In genomic region chr10:28105561-28105960, GRCh38 we compare ENCODE assay signal across 29 cellular contexts.
"Had no signal": no experiment of that assay in that cellular context is flagged by ENCODE, and none has a peak within 500 bp of the region (broad histone marks: within the 10 kb centered on the region; RNA-seq: fewer than 3 reads in every experiment).

No MANE protein-coding gene starts in this region.

- H3K27me3 ChIP-seq: brain microvascular endothelial cell, SJSA1 had no signal

- H3K27ac Mint-ChIP-seq: activated CD4-positive, alpha-beta memory T cell treated with anti-CD3 and anti-CD28 coated beads, Interleukin-2, amount 10 ng/mL, durations not matched to agents 7 days and 5 days; activated CD8-positive, alpha-beta memory T cell treated with anti-CD3 and anti-CD28 coated beads, Interleukin-2, amount 10 ng/mL, durations not matched to agents 7 days and 5 days; activated naive CD8-positive, alpha-beta T cell treated with anti-CD3 and anti-CD28 coated beads, Interleukin-2, amount 10 ng/mL, durations not matched to agents 7 days and 5 days; activated T-helper 17 cell treated with anti-CD3 and anti-CD28 coated beads, Interleukin-2, amount 50 U/mL, for 72 hours; T-helper 1 cell treated with Interleukin-12 subunit alpha and Interleukin-12 subunit beta and Interleukin-4 antibody, amounts not matched to agents 30 μg/mL and 1 μg/mL, for 36 hours; T-helper 2 cell treated with Interferon-gamma antibody and Interleukin-4, amounts not matched to agents 5 μg/mL and 100 μg/mL, for 36 hours had no signal

- H3K9me3 ChIP-seq: SJSA1, SK-N-SH had no signal

- DNase-seq: activated CD4-positive, alpha-beta memory T cell treated with anti-CD3 and anti-CD28 coated beads, Interleukin-2, amount 10 ng/mL, durations not matched to agents 7 days and 5 days; activated CD4-positive, alpha-beta T cell treated with anti-CD3 and anti-CD28 coated beads, Interleukin-2, amount 50 U/mL, for 1 hour; activated CD8-positive, alpha-beta memory T cell treated with anti-CD3 and anti-CD28 coated beads for 24 hours; activated CD8-positive, alpha-beta memory T cell treated with anti-CD3 and anti-CD28 coated beads, Interleukin-2, amount 10 ng/mL, durations not matched to agents 7 days and 5 days; activated CD8-positive, alpha-beta memory T cell treated with anti-CD3 and anti-CD28 coated beads, Interleukin-2, amount 50 U/mL, for 48 hours; activated effector memory CD4-positive, alpha-beta T cell treated with anti-CD3 and anti-CD28 coated beads, Interleukin-2, amount 50 U/mL, for 16 hours; activated naive CD4-positive, alpha-beta T cell; activated naive CD4-positive, alpha-beta T cell treated with anti-CD3 and anti-CD28 coated beads, Interleukin-2, amount 50 U/mL, for 16 hours; activated naive CD8-positive, alpha-beta T cell treated with anti-CD3 and anti-CD28 coated beads, Interleukin-2, amount 10 ng/mL, durations not matched to agents 7 days and 5 days; activated T-cell treated with anti-CD3 and anti-CD28 coated beads, Interleukin-2, amount 50 U/mL, for 48 hours; brain microvascular endothelial cell; central memory CD4-positive, alpha-beta T cell; NCI-H1105; NCI-H1436; NCI-H1694; NCI-H1930; NCI-H2081 treated with DMSO at 0.1 percent for 48 hours; NCI-H345; NCI-H524 treated with DMSO at 0.1 percent for 48 hours; RPMI8226; SHP77 treated with DMSO at 0.1 percent for 48 hours; SK-N-SH had no signal

- H3K27ac ChIP-seq: brain microvascular endothelial cell, SJSA1 had no signal

- H3K4me1 Mint-ChIP-seq: activated CD4-positive, alpha-beta memory T cell treated with anti-CD3 and anti-CD28 coated beads, Interleukin-2, amount 10 ng/mL, durations not matched to agents 7 days and 5 days; activated CD8-positive, alpha-beta memory T cell treated with anti-CD3 and anti-CD28 coated beads, Interleukin-2, amount 10 ng/mL, durations not matched to agents 7 days and 5 days; activated naive CD8-positive, alpha-beta T cell treated with anti-CD3 and anti-CD28 coated beads, Interleukin-2, amount 10 ng/mL, durations not matched to agents 7 days and 5 days; activated T-helper 17 cell treated with anti-CD3 and anti-CD28 coated beads, Interleukin-2, amount 50 U/mL, for 72 hours had no signal

- H3K9me3 Mint-ChIP-seq: activated CD4-positive, alpha-beta memory T cell treated with anti-CD3 and anti-CD28 coated beads, Interleukin-2, amount 10 ng/mL, durations not matched to agents 7 days and 5 days; T-helper 1 cell treated with Interleukin-12 subunit alpha and Interleukin-12 subunit beta and Interleukin-4 antibody, amounts not matched to agents 30 μg/mL and 1 μg/mL, for 36 hours; T-helper 2 cell treated with Interferon-gamma antibody and Interleukin-4, amounts not matched to agents 5 μg/mL and 100 μg/mL, for 36 hours had no signal

- H3K4me3 Mint-ChIP-seq: activated CD4-positive, alpha-beta memory T cell treated with anti-CD3 and anti-CD28 coated beads, Interleukin-2, amount 10 ng/mL, durations not matched to agents 7 days and 5 days; activated CD8-positive, alpha-beta memory T cell treated with anti-CD3 and anti-CD28 coated beads, Interleukin-2, amount 10 ng/mL, durations not matched to agents 7 days and 5 days; activated naive CD8-positive, alpha-beta T cell treated with anti-CD3 and anti-CD28 coated beads, Interleukin-2, amount 10 ng/mL, durations not matched to agents 7 days and 5 days; activated T-helper 17 cell treated with anti-CD3 and anti-CD28 coated beads, Interleukin-2, amount 50 U/mL, for 72 hours; T-helper 1 cell treated with Interleukin-12 subunit alpha and Interleukin-12 subunit beta and Interleukin-4 antibody, amounts not matched to agents 30 μg/mL and 1 μg/mL, for 36 hours; T-helper 2 cell treated with Interferon-gamma antibody and Interleukin-4, amounts not matched to agents 5 μg/mL and 100 μg/mL, for 36 hours had no signal

- H3K4me3 ChIP-seq: K562, SJSA1 had no signal

- H3K27me3 Mint-ChIP-seq: activated CD4-positive, alpha-beta memory T cell treated with anti-CD3 and anti-CD28 coated beads, Interleukin-2, amount 10 ng/mL, durations not matched to agents 7 days and 5 days; activated CD8-positive, alpha-beta memory T cell treated with anti-CD3 and anti-CD28 coated beads, Interleukin-2, amount 10 ng/mL, durations not matched to agents 7 days and 5 days; activated naive CD8-positive, alpha-beta T cell treated with anti-CD3 and anti-CD28 coated beads, Interleukin-2, amount 10 ng/mL, durations not matched to agents 7 days and 5 days; activated T-helper 17 cell treated with anti-CD3 and anti-CD28 coated beads, Interleukin-2, amount 50 U/mL, for 72 hours had no signal

- H3K36me3 Mint-ChIP-seq: activated CD8-positive, alpha-beta memory T cell treated with anti-CD3 and anti-CD28 coated beads, Interleukin-2, amount 10 ng/mL, durations not matched to agents 7 days and 5 days had no signal

- H3K4me1 ChIP-seq: SJSA1 had no signal

- H3K36me3 ChIP-seq: brain microvascular endothelial cell, SJSA1 had no signal

- FAIRE-seq: K562, TTC549 had no signal

- ATAC-seq: activated CD8-positive, alpha-beta memory T cell treated with anti-CD3 and anti-CD28 coated beads, Interleukin-2, amount 10 ng/mL, durations not matched to agents 7 days and 5 days; activated T-helper 17 cell treated with anti-CD3 and anti-CD28 coated beads, Interleukin-2, amount 50 U/mL, for 72 hours; K562; Panc1 had no signal
